In genomic region chr2:190343500-190344274, GRCh38 we compare ENCODE assay signal across 8 cellular contexts. TPM values are rescaled to one million over a fixed set of nuclear protein-coding genes. Genes with fewer than 3 reads are reported as not detected.
A peak's percentile ranks its signal among the peaks of the same experiment; 100 is the strongest.
DNase-seq lines count a peak whose midpoint lies in the region; ATAC-seq and TF ChIP-seq lines count a peak whose summit lies in the region.

Gene INPP1, plus strand, starts transcription at chr2:190343589. Its CDS starts 16,514 bp downstream, at chr2:190360103.

- H3K9me3 ChIP-seq in colonic mucosa = no peaks in the 10 kb centered on the region

- TF ChIP-seq CTCF in NB4 (IDR thresholded peaks at IDR 0.05; ENCODE audit: low read depth, low read length) = no peak
- no peak for TF ChIP-seq CTCF in colonic mucosa (IDR thresholded peaks at IDR 0.05)
- no peak for TF ChIP-seq CTCF in kidney epithelial cell (IDR thresholded peaks at IDR 0.05; ENCODE audit: insufficient read depth, low read length, poor library complexity, severe bottlenecking)

- H3K4me3 ChIP-seq in NB4 (ENCODE audit: low read depth, low read length) = peak within 1 kb of the TSS; percentile 77
- H3K4me3 ChIP-seq in colonic mucosa = peak within 1 kb of the TSS; percentile 70
- peak within 1 kb of the TSS; percentile 59 for H3K4me3 ChIP-seq in kidney epithelial cell (ENCODE audit: low read depth, low read length)

- H3K27ac ChIP-seq in colonic mucosa = peak within 1 kb of the TSS; percentile 91

- H3K9ac ChIP-seq in colonic mucosa (ENCODE audit: low read depth in 2 of 2, low read length in 2 of 2) = peak within 1 kb of the TSS; percentile 84 to 90

- H3K36me3 ChIP-seq in colonic mucosa (no peaks in the 10 kb centered on the region), kidney epithelial cell (ENCODE audit: control insufficient read depth, insufficient read depth, low read length) (no peaks in the 10 kb centered on the region)

- peak; percentile 28 for TF ChIP-seq POLR2A in NB4 (IDR thresholded peaks at IDR 0.05; ENCODE audit: extremely low read depth, insufficient read length)

- ATAC-seq in HG02571 (IDR thresholded peaks at IDR 0.05; ENCODE audit: unreplicated experiment) = peak; percentile 47

- peak; percentile 12 for DNase-seq in NCI-H510A (lab: John Stamatoyannopoulos, UW)
- no peak for DNase-seq in NCI-H510A treated with DMSO at 0.1 percent for 48 hours (lab: John Stamatoyannopoulos, UW)
- peak; percentile 91 for DNase-seq in NB4 (ENCODE audit: low read depth)
- DNase-seq in activated CD4-positive, CD25-positive, alpha-beta regulatory T cell treated with anti-CD3 and anti-CD28 coated beads, Interleukin-2, amount 50 U/mL, for 72 hours = peak; percentile 65
- peak; percentile 78 for DNase-seq in colonic mucosa
- no peak for DNase-seq in kidney epithelial cell (ENCODE audit: low read depth)
- DNase-seq in stimulated activated CD4-positive, alpha-beta T cell treated with anti-CD3 and anti-CD28 coated beads, Interleukin-15, amount 100 ng/mL, for 24 hours = peak; percentile 65

- intact Hi-C loops in colonic mucosa (cut with DNase I) = no loop called here

- H3K27me3 ChIP-seq in colonic mucosa (no peaks in the 10 kb centered on the region), kidney epithelial cell (ENCODE audit: control insufficient read depth, insufficient read depth, low read length) (no peaks in the 10 kb centered on the region)

- no peaks in the 10 kb centered on the region for H3K4me1 ChIP-seq in colonic mucosa

RNA-seq across cellular contexts. Expression of gene INPP1, which starts in this region (rescaled TPM):
- total RNA-seq in colonic mucosa (10 to 100 TPM; 35.3 to 39.2 TPM), kidney epithelial cell (6.3 and 7.1 TPM in 2 replicates)

Comparison
In these comparisons a context has a peak if more than half of its experiments do, and no peak if none do; other contexts are left out.
1. DNase-seq: peak in NCI-H510A (single experiment), NB4 (single experiment), activated CD4-positive, CD25-positive, alpha-beta regulatory T cell treated with anti-CD3 and anti-CD28 coated beads, Interleukin-2, amount 50 U/mL, for 72 hours (single experiment), colonic mucosa (single experiment) and stimulated activated CD4-positive, alpha-beta T cell treated with anti-CD3 and anti-CD28 coated beads, Interleukin-15, amount 100 ng/mL, for 24 hours (single experiment); none in NCI-H510A treated with DMSO at 0.1 percent for 48 hours (single experiment) and kidney epithelial cell (single experiment).
2. Peak in every context shown above with its lines, with median percentiles within 50 percentile points of each other: H3K4me3 ChIP-seq.